ENCODE assay signal across 8 cellular contexts in the genomic region with DNA sequence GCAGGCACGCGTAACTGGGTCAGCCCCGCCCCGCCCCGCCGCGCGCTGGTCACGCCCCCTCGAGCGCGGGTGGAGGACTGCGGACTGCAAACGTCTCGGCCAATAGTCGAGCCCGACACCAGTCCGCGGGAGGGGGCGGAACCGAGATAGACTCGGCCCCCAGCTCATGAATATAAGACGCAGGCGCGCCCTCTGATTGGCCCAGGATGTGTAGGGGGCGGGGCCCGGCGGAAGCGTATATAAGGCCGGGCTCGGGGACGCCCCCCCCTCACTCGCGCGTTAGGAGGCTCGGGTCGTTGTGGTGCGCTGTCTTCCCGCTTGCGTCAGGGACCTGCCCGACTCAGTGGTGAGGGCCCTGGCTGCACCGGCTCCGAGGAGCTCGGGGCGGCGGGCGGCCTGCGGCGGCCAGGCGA. TPM values are rescaled to one million over a fixed set of nuclear protein-coding genes. Genes with fewer than 3 reads are reported as not detected.
DNase-seq lines count a peak whose midpoint lies in the region; ATAC-seq and TF ChIP-seq lines count a peak whose summit lies in the region.

Gene CIRBP (plus strand): TSS at position 268 of the 413 bp plus-strand sequence. CDS start 1,602 bp downstream, outside the sequence.

- peaks cover 68% of the 10 kb centered on the region for H3K4me1 ChIP-seq in adipocyte (ENCODE audit: control insufficient read depth, insufficient read depth, low read length)
- peaks cover 42% of the 10 kb centered on the region for H3K4me1 ChIP-seq in cardiac muscle cell (ENCODE audit: low read depth)
- H3K4me1 ChIP-seq in transverse colon: peaks cover 65 to 83% (median 79%) of the 10 kb centered on the region in 4 donors

- peak; percentile 97 for TF ChIP-seq POLR2A in transverse colon (IDR thresholded peaks at IDR 0.05)

- H3K4me1 Mint-ChIP-seq in T-cell: peaks cover 61 to 79% (median 64%) of the 10 kb centered on the region in 3 donors

- H3K27me3 ChIP-seq in adipocyte (replicated peaks; ENCODE audit: control insufficient read depth, insufficient read depth, low read length) (no peaks in the 10 kb centered on the region), cardiac muscle cell (no peaks in the 10 kb centered on the region), transverse colon (no peaks in the 10 kb centered on the region)

- H3K36me3 Mint-ChIP-seq in T-cell: peaks cover 37% of the 10 kb centered on the region

- H3K4me3 ChIP-seq in GM12875 (ENCODE audit: low read depth, low read length) (peak within 1 kb of the TSS; percentile 81), adipocyte (ENCODE audit: low read length) (peak within 1 kb of the TSS; percentile 86), cardiac muscle cell (peak within 1 kb of the TSS; percentile 86), transverse colon (peak within 1 kb of the TSS; percentile 71 to 85 (median 74))

- intact Hi-C loops in transverse colon (cut with DNase I; ENCODE audit: low total_unique reads): no loop called here

- CTCF ChIA-PET in T-cell (lab: Charles Lee): interaction anchor here in 1 of 2 donors (0.6 to 1.4 kb wide), 6 partner anchors 11 to 1767 kb away, joined by 3 to 47 read pairs (median 4); no protein-coding TSS in a partner anchor

- peak within 1 kb of the TSS; percentile 82 to 94 (median 89) for H3K4me3 Mint-ChIP-seq in T-cell

- peak within 1 kb of the TSS; percentile 86 to 89 for H3K27ac Mint-ChIP-seq in T-cell

- H3K36me3 ChIP-seq in adipocyte (ENCODE audit: control insufficient read depth, insufficient read depth, low read length, severe bottlenecking): peaks cover 35% of the 10 kb centered on the region
- H3K36me3 ChIP-seq in cardiac muscle cell: peaks cover 31% of the 10 kb centered on the region
- peaks cover 0 to 21% (median 9%) of the 10 kb centered on the region in 4 donors for H3K36me3 ChIP-seq in transverse colon

- WGBS in transverse colon (ENCODE audit: low coverage in 1 of 2), 2 donors: 1% methylated on average over 44 of the region's 50 CpGs; no CpG with 5 or more reads in 1 of the 2 donors

- H3K9me3 Mint-ChIP-seq in T-cell: no peaks in the 10 kb centered on the region

- no peaks in the 10 kb centered on the region for H3K27me3 Mint-ChIP-seq in T-cell

- TF ChIP-seq CTCF in GM12875 (IDR thresholded peaks at IDR 0.05; ENCODE audit: borderline replicate concordance, insufficient read depth, low read depth, low read length) (no peak), cardiac muscle cell (IDR thresholded peaks at IDR 0.05; ENCODE audit: low read depth, low read length) (no peak), transverse colon (IDR thresholded peaks at IDR 0.05) (no peak)

- peak within 1 kb of the TSS; percentile 99 for H3K27ac ChIP-seq in cardiac muscle cell
- H3K27ac ChIP-seq in transverse colon: peak within 1 kb of the TSS; percentile 98 to 100 (median 100)

- DNase-seq in NCI-H146 (lab: John Stamatoyannopoulos, UW): peak; percentile 98
- peak; percentile 94 to 100 (median 98) for DNase-seq in T-cell
- peak; percentile 100 for DNase-seq in adipocyte (ENCODE audit: low read depth)
- DNase-seq in cardiac muscle cell (ENCODE audit: low read depth in 1 of 2, low spot score in 1 of 2): peak; percentile 100
- peak; percentile 98 for DNase-seq in pons (ENCODE audit: low spot score)
- peak; percentile 100 for DNase-seq in transverse colon

- POLR2A ChIA-PET in T-cell (lab: Charles Lee): interaction anchor here (0.5 to 2.8 kb wide), 30 partner anchors 10 to 876 kb away, joined by 3 to 58 read pairs (median 4); partner anchors contain the start of genes ABCA7 (in 1 of the 2), ARHGAP45 (in 1 of the 2), RNU6-2 (in 1 of the 2) and TCF3 (in 1 of the 2)

- in situ Hi-C loops in transverse colon (cut with MboI; ENCODE audit: low pct_ligation_motif_present in 1 of 4, low pct_unique_long_range_greater_than_20kb in 1 of 4, low sequenced_read_pairs in 3 of 4): no loop called here

- H3K9ac ChIP-seq in adipocyte (ENCODE audit: low read length): peak within 1 kb of the TSS; percentile 95

- ATAC-seq in HG02798 (IDR thresholded peaks at IDR 0.05; ENCODE audit: poor library complexity, unreplicated experiment) (peak; percentile 65), T-cell (replicated peaks in 1 of 4) (peak; percentile 79 to 83 (median 82))

- H3K9me3 ChIP-seq in adipocyte (ENCODE audit: control insufficient read depth, low read length) (no peaks in the 10 kb centered on the region), cardiac muscle cell (ENCODE audit: low read depth) (no peaks in the 10 kb centered on the region), transverse colon (no peaks in the 10 kb centered on the region)

- no peak for TF ChIP-seq EP300 in transverse colon (IDR thresholded peaks at IDR 0.05; ENCODE audit: low read depth)

RNA-seq across cellular contexts. Expression of gene CIRBP, which starts in this region (rescaled TPM):
- 100 to 1,000 TPM; 477 to 682 (median 657) TPM for total RNA-seq in T-cell
- total RNA-seq in cardiac muscle cell: 1,112 and 2,236 TPM in 2 replicates
- polyA plus RNA-seq in cardiac muscle cell: 716 and 851 TPM in 2 replicates
- total RNA-seq in transverse colon: 100 to 1,000 TPM; 431 to 488 (median 460) TPM

Comparison
In these comparisons a context has a peak if more than half of its experiments do, and no peak if none do; other contexts are left out.
1. Peak in every context shown above with its lines: DNase-seq, ATAC-seq, H3K4me3 ChIP-seq and H3K27ac ChIP-seq.